ENCODE assay signal across 1 cellular context in genomic region chr7:107394301-107394700, GRCh38.
TF ChIP-seq lines count a peak whose summit lies in the region.

No MANE protein-coding gene starts in this region.

TF ChIP-seq in GM12878, 131 proteins besides CTCF, POLR2A, EP300 and RAD21:
- no peak for TF ChIP-seq FOXK2 (IDR thresholded peaks at IDR 0.05)
- TF ChIP-seq EED (IDR thresholded peaks at IDR 0.05; ENCODE audit: low read depth): no peak
- no peak for TF ChIP-seq YY1 (IDR thresholded peaks at IDR 0.05; ENCODE audit: low read depth, low read length)
- TF ChIP-seq CUX1 (IDR thresholded peaks at IDR 0.05; ENCODE audit: insufficient replicate concordance, low read depth, low read length): no peak
- TF ChIP-seq NR2F1 (conservative IDR thresholded peaks at IDR 0.05): no peak
- no peak for TF ChIP-seq ZBTB40 (IDR thresholded peaks at IDR 0.05; ENCODE audit: borderline replicate concordance)
- TF ChIP-seq DPF2 (IDR thresholded peaks at IDR 0.05): no peak
- TF ChIP-seq PKNOX1 (IDR thresholded peaks at IDR 0.05): no peak
- no peak for TF ChIP-seq FOS (IDR thresholded peaks at IDR 0.05; ENCODE audit: borderline replicate concordance, extremely low read depth, insufficient read length)
- TF ChIP-seq SREBF1 (IDR thresholded peaks at IDR 0.05; ENCODE audit: low read length): no peak
- TF ChIP-seq GATAD2B (conservative IDR thresholded peaks at IDR 0.05; ENCODE audit: low read depth): no peak
- no peak for TF ChIP-seq MLLT1 (IDR thresholded peaks at IDR 0.05)
- no peak for TF ChIP-seq CHD2 (IDR thresholded peaks at IDR 0.05; ENCODE audit: borderline replicate concordance, low read depth, low read length)
- TF ChIP-seq USF1 (IDR thresholded peaks at IDR 0.05; ENCODE audit: borderline replicate concordance, extremely low read length, insufficient read depth, low read depth, low read length): no peak
- TF ChIP-seq EZH2 (IDR thresholded peaks at IDR 0.05; ENCODE audit: borderline replicate concordance, control insufficient read depth, low read depth, low read length): no peak
- TF ChIP-seq CEBPZ (IDR thresholded peaks at IDR 0.05; ENCODE audit: low read depth, low read length): no peak
- TF ChIP-seq NKRF (conservative IDR thresholded peaks at IDR 0.05): no peak
- TF ChIP-seq SMARCA5 (IDR thresholded peaks at IDR 0.05): no peak
- TF ChIP-seq MEF2B (IDR thresholded peaks at IDR 0.05; ENCODE audit: partially characterized antibody, poor library complexity, severe bottlenecking): no peak
- no peak for TF ChIP-seq REST (IDR thresholded peaks at IDR 0.05; ENCODE audit: low read depth, low read length)
